ENCODE assay signal across 8 cellular contexts in genomic region chr14:104690861-104691455, GRCh38. TPM values are rescaled to one million over a fixed set of nuclear protein-coding genes. Genes with fewer than 3 reads are reported as not detected.
A peak's percentile ranks its signal among the peaks of the same experiment; 100 is the strongest.
DNase-seq lines count a peak whose midpoint lies in the region; ATAC-seq and TF ChIP-seq lines count a peak whose summit lies in the region.

No MANE protein-coding gene starts in this region.

- H3K9me2 ChIP-seq in hepatocyte (replicated peaks; ENCODE audit: insufficient read depth), result no peaks in the 10 kb centered on the region

- H3K27ac ChIP-seq in hepatocyte (no peak overlapping the region), subcutaneous abdominal adipose tissue (ENCODE audit: low read depth, low read length) (peak overlapping the region; percentile 95)

- no peak for ATAC-seq in activated CD4-positive, alpha-beta T cell treated with anti-CD3 and anti-CD28 coated beads for 36 hours
- ATAC-seq in activated T-helper 17 cell treated with anti-CD3 and anti-CD28 coated beads, Interleukin-2, amount 50 U/mL, for 72 hours (replicated peaks), result no peak
- no peak for ATAC-seq in GM19452 (IDR thresholded peaks at IDR 0.05; ENCODE audit: unreplicated experiment)

- CTCF ChIA-PET in activated CD4-positive, alpha-beta T cell treated with anti-CD3 and anti-CD28 coated beads for 36 hours (lab: Charles Lee), result interaction anchor here (0.6 to 1.4 kb wide), 4 partner anchors 16 to 62 kb away, joined by 3 to 6 read pairs (median 4); partner anchors contain the start of gene SIVA1

- H3K9me3 Mint-ChIP-seq in activated CD4-positive, alpha-beta T cell treated with anti-CD3 and anti-CD28 coated beads for 36 hours (ENCODE audit: low read depth), result no peaks in the 10 kb centered on the region
- H3K9me3 Mint-ChIP-seq in activated T-helper 17 cell treated with anti-CD3 and anti-CD28 coated beads, Interleukin-2, amount 50 U/mL, for 72 hours, result no peaks in the 10 kb centered on the region

- peaks cover 36% of the 10 kb centered on the region for H3K4me1 ChIP-seq in hepatocyte (ENCODE audit: insufficient read depth)
- H3K4me1 ChIP-seq in subcutaneous abdominal adipose tissue (ENCODE audit: control insufficient read depth in 5 of 5, insufficient read depth in 5 of 5, low read length in 5 of 5), result peaks cover 13 to 89% (median 84%) of the 10 kb centered on the region in 5 donors

- H3K27me3 ChIP-seq in hepatocyte, result no peaks in the 10 kb centered on the region
- H3K27me3 ChIP-seq in subcutaneous abdominal adipose tissue (ENCODE audit: control insufficient read depth in 5 of 5, insufficient read depth in 4 of 5, low read length in 5 of 5), result no peaks in the 10 kb centered on the region

- H3K36me3 Mint-ChIP-seq in activated CD4-positive, alpha-beta T cell treated with anti-CD3 and anti-CD28 coated beads for 36 hours (ENCODE audit: low read depth), result peaks cover 4% of the 10 kb centered on the region
- H3K36me3 Mint-ChIP-seq in activated T-helper 17 cell treated with anti-CD3 and anti-CD28 coated beads, Interleukin-2, amount 50 U/mL, for 72 hours (ENCODE audit: low read depth), result peaks cover 3% of the 10 kb centered on the region

- H3K9me3 ChIP-seq in hepatocyte (ENCODE audit: low read depth), result no peaks in the 10 kb centered on the region
- H3K9me3 ChIP-seq in subcutaneous abdominal adipose tissue (ENCODE audit: control insufficient read depth in 5 of 5, low read length in 5 of 5), result no peaks in the 10 kb centered on the region

- POLR2A ChIA-PET in activated CD4-positive, alpha-beta T cell treated with anti-CD3 and anti-CD28 coated beads for 36 hours (lab: Charles Lee), result interaction anchor here (0.9 kb wide), 1 partner anchor 13 kb away, joined by 3 read pairs; no protein-coding TSS in a partner anchor

- H3K4me3 Mint-ChIP-seq in activated CD4-positive, alpha-beta T cell treated with anti-CD3 and anti-CD28 coated beads for 36 hours, result peak overlapping the region; percentile 72
- H3K4me3 Mint-ChIP-seq in activated T-helper 17 cell treated with anti-CD3 and anti-CD28 coated beads, Interleukin-2, amount 50 U/mL, for 72 hours, result peak overlapping the region; percentile 72

- peak overlapping the region; percentile 96 for H3K4me2 ChIP-seq in hepatocyte

- H3K36me3 ChIP-seq in hepatocyte (replicated peaks; ENCODE audit: insufficient read depth, low read depth) (no peaks in the 10 kb centered on the region), subcutaneous abdominal adipose tissue (ENCODE audit: control insufficient read depth in 5 of 5, insufficient read depth in 5 of 5, low read length in 5 of 5) (peaks cover 0 to 10% (median 5%) of the 10 kb centered on the region in 5 donors)

- H3K27ac Mint-ChIP-seq in activated CD4-positive, alpha-beta T cell treated with anti-CD3 and anti-CD28 coated beads for 36 hours, result peak overlapping the region; percentile 60
- H3K27ac Mint-ChIP-seq in activated T-helper 17 cell treated with anti-CD3 and anti-CD28 coated beads, Interleukin-2, amount 50 U/mL, for 72 hours, result peak overlapping the region; percentile 41

- H3K4me1 Mint-ChIP-seq in activated CD4-positive, alpha-beta T cell treated with anti-CD3 and anti-CD28 coated beads for 36 hours, result peaks cover 46% of the 10 kb centered on the region
- H3K4me1 Mint-ChIP-seq in activated T-helper 17 cell treated with anti-CD3 and anti-CD28 coated beads, Interleukin-2, amount 50 U/mL, for 72 hours, result peaks cover 11% of the 10 kb centered on the region

- H3K9ac ChIP-seq in subcutaneous abdominal adipose tissue (ENCODE audit: low read length in 5 of 5), result peak overlapping the region in 4 of 5 donors; percentile 67 to 99 (median 90)

- peaks cover 36% of the 10 kb centered on the region for H4K20me1 ChIP-seq in hepatocyte (ENCODE audit: insufficient read depth, poor library complexity, severe bottlenecking)

- H2AFZ ChIP-seq in hepatocyte, result no peak overlapping the region

- intact Hi-C loops in activated CD4-positive, alpha-beta T cell treated with anti-CD3 and anti-CD28 coated beads for 36 hours (cut with DNase I, micrococcal nuclease), result no loop called here

- no peaks in the 10 kb centered on the region for H3K27me3 Mint-ChIP-seq in activated CD4-positive, alpha-beta T cell treated with anti-CD3 and anti-CD28 coated beads for 36 hours
- no peaks in the 10 kb centered on the region for H3K27me3 Mint-ChIP-seq in activated T-helper 17 cell treated with anti-CD3 and anti-CD28 coated beads, Interleukin-2, amount 50 U/mL, for 72 hours

- H3K4me3 ChIP-seq in hepatocyte (peak overlapping the region; percentile 92), subcutaneous abdominal adipose tissue (ENCODE audit: low read depth in 1 of 5, low read length in 5 of 5) (peak overlapping the region; percentile 59 to 92 (median 80))

- TF ChIP-seq CTCF in hepatocyte (IDR thresholded peaks at IDR 0.05; ENCODE audit: poor library complexity), result no peak

- 81% methylated on average over 16 of the region's 16 CpGs for WGBS in hepatocyte (ENCODE audit: low lambda C conversion rate, missing lambda C conversion rate)

- peak; percentile 33 for DNase-seq in activated CD4-positive, alpha-beta T cell treated with anti-CD3 and anti-CD28 coated beads for 36 hours
- no peak for DNase-seq in activated CD4-positive, alpha-beta T cell treated with anti-CD3 and anti-CD28 coated beads, Interleukin-2, amount 50 U/mL, for 48 hours
- DNase-seq in hepatocyte (ENCODE audit: low spot score), result no peak
- DNase-seq in inferior parietal cortex (ENCODE audit: extremely low spot score), result no peak
- no peak for DNase-seq in middle frontal gyrus (ENCODE audit: extremely low spot score, low spot score)

- peaks cover 59% of the 10 kb centered on the region for H3K79me2 ChIP-seq in hepatocyte

RNA-seq across cellular contexts. Expression of gene INF2, which starts 1.5 kb away (rescaled TPM):
- 10 to 100 TPM; 60.8 to 66.0 TPM for total RNA-seq in activated CD4-positive, alpha-beta T cell treated with anti-CD3 and anti-CD28 coated beads for 36 hours
- total RNA-seq in activated T-helper 17 cell treated with anti-CD3 and anti-CD28 coated beads, Interleukin-2, amount 50 U/mL, for 72 hours, result 10 to 100 TPM; 61.9 to 87.8 TPM
- 24.2 and 31.6 TPM in 2 replicates for total RNA-seq in hepatocyte
- 23.8 and 34.0 TPM in 2 replicates for polyA plus RNA-seq in hepatocyte

RNA-seq across cellular contexts. Expression of gene ADSS1, which starts 33.1 kb away (rescaled TPM):
- 1 to 10 TPM; 2.2 to 3.2 TPM for total RNA-seq in activated CD4-positive, alpha-beta T cell treated with anti-CD3 and anti-CD28 coated beads for 36 hours
- 1 to 10 TPM in 1 of 2 donors, under 1 TPM in 1; 0.91 to 2.4 TPM for total RNA-seq in activated T-helper 17 cell treated with anti-CD3 and anti-CD28 coated beads, Interleukin-2, amount 50 U/mL, for 72 hours
- total RNA-seq in hepatocyte, result 3.1 and 3.8 TPM in 2 replicates
- 5.1 and 7.6 TPM in 2 replicates for polyA plus RNA-seq in hepatocyte
